In the genomic region with DNA sequence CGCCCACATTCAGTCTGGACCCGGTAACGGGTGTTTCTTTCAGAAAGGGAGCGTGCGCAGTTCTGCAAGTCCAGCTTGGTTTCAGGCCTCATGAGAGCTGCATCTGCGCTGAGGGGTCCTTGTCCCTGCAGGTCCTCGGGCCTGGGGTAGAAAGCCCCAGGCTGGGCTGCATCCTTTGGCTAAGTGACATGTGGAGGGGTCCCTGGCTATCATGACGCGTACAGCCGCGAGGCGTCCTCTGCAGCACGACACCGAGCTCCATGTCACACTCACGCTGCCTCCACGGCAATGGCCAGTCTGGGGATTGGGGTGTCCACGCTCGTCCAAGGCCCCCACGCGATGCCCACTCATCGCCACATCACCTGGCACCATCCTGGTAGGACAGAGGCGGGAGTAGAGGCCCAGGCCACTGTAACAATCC, we compare ENCODE assay signal across 28 cellular contexts. TPM values are rescaled to one million over a fixed set of nuclear protein-coding genes. Genes with fewer than 3 reads are reported as not detected.
DNase-seq lines count a peak whose midpoint lies in the region; ATAC-seq, FAIRE-seq and TF ChIP-seq lines count a peak whose summit lies in the region.
"Had no signal": no experiment of that assay in that cellular context is flagged by ENCODE, and none has a peak within 500 bp of the region (broad histone marks: within the 10 kb centered on the region; RNA-seq: fewer than 3 reads in every experiment).

No MANE protein-coding gene starts in this region.

- TF ChIP-seq CTCF in lower leg skin (IDR thresholded peaks at IDR 0.05), result no peak
- TF ChIP-seq CTCF in osteocyte (IDR thresholded peaks at IDR 0.05), result no peak
- TF ChIP-seq CTCF in mesothelial cell of epicardium (IDR thresholded peaks at IDR 0.05; ENCODE audit: unreplicated experiment), result no peak
- no peak for TF ChIP-seq CTCF in SK-N-SH (IDR thresholded peaks at IDR 0.05)

- no peaks in the 10 kb centered on the region for H3K27me3 Mint-ChIP-seq in activated CD8-positive, alpha-beta memory T cell treated with anti-CD3 and anti-CD28 coated beads, Interleukin-2, amount 10 ng/mL, durations not matched to agents 7 days and 5 days
- peaks cover 21% of the 10 kb centered on the region for H3K27me3 Mint-ChIP-seq in osteocyte (ENCODE audit: unreplicated experiment)
- H3K27me3 Mint-ChIP-seq in mesothelial cell of epicardium (ENCODE audit: low read depth), result no peaks in the 10 kb centered on the region

- ATAC-seq in activated CD8-positive, alpha-beta memory T cell treated with anti-CD3 and anti-CD28 coated beads, Interleukin-2, amount 10 ng/mL, durations not matched to agents 7 days and 5 days, result no peak

- H3K4me3 Mint-ChIP-seq in activated CD8-positive, alpha-beta memory T cell treated with anti-CD3 and anti-CD28 coated beads, Interleukin-2, amount 10 ng/mL, durations not matched to agents 7 days and 5 days, result no peak overlapping the region
- H3K4me3 Mint-ChIP-seq in osteocyte (ENCODE audit: unreplicated experiment) (no peak overlapping the region), mesothelial cell of epicardium (no peak overlapping the region)
- H3K4me3 Mint-ChIP-seq: CD4-positive, alpha-beta T cell; GM23338; HFFc6 had no signal

- no peak overlapping the region for H3K27ac Mint-ChIP-seq in activated CD8-positive, alpha-beta memory T cell treated with anti-CD3 and anti-CD28 coated beads, Interleukin-2, amount 10 ng/mL, durations not matched to agents 7 days and 5 days
- no peak overlapping the region for H3K27ac Mint-ChIP-seq in osteocyte (ENCODE audit: unreplicated experiment)
- no peak overlapping the region for H3K27ac Mint-ChIP-seq in mesothelial cell of epicardium
- H3K27ac Mint-ChIP-seq: CD4-positive, alpha-beta T cell; GM23338; HFFc6 had no signal

- H3K9me2 ChIP-seq in SK-N-SH, result no peaks in the 10 kb centered on the region

- no peak overlapping the region for H2AFZ ChIP-seq in SK-N-SH (ENCODE audit: low read depth)
- H2AFZ ChIP-seq: GM23338 had no signal

- no peaks in the 10 kb centered on the region for H3K36me3 Mint-ChIP-seq in activated CD8-positive, alpha-beta memory T cell treated with anti-CD3 and anti-CD28 coated beads, Interleukin-2, amount 10 ng/mL, durations not matched to agents 7 days and 5 days
- no peaks in the 10 kb centered on the region for H3K36me3 Mint-ChIP-seq in osteocyte (ENCODE audit: unreplicated experiment)
- no peaks in the 10 kb centered on the region for H3K36me3 Mint-ChIP-seq in mesothelial cell of epicardium

- no peaks in the 10 kb centered on the region for H3K36me3 ChIP-seq in SK-N-SH (replicated peaks in 1 of 2; ENCODE audit: control insufficient read depth in 1 of 2, insufficient read depth in 2 of 2, low read length in 1 of 2)
- H3K36me3 ChIP-seq: HAP-1 had no signal

- no peak overlapping the region for H3K27ac ChIP-seq in SK-N-SH (ENCODE audit: low read depth in 2 of 2, low read length in 1 of 2)
- H3K27ac ChIP-seq: RWPE1 had no signal

- intact Hi-C loops in lower leg skin (cut with DNase I; ENCODE audit: low total_unique reads), result no loop called here

- no peaks in the 10 kb centered on the region for H3K27me3 ChIP-seq in SK-N-SH (ENCODE audit: insufficient read depth)

- no peak for FAIRE-seq in GM12892 (lab: Jason Lieb, UNC)
- FAIRE-seq: D721Med had no signal

- WGBS in lower leg skin, 2 donors, result 97 to 98% methylated on average over 22 of the region's 22 CpGs
- WGBS in SK-N-SH (ENCODE audit: low lambda C conversion rate), result 90% methylated on average over 13 of the region's 22 CpGs

- H3F3A ChIP-seq in SK-N-SH (replicated peaks; ENCODE audit: insufficient read depth), result no peaks in the 10 kb centered on the region

- H4K20me1 ChIP-seq in SK-N-SH (ENCODE audit: insufficient read depth), result no peaks in the 10 kb centered on the region

- no peaks in the 10 kb centered on the region for H3K79me2 ChIP-seq in SK-N-SH (ENCODE audit: insufficient read depth)

- no peaks in the 10 kb centered on the region for H3K4me1 Mint-ChIP-seq in activated CD8-positive, alpha-beta memory T cell treated with anti-CD3 and anti-CD28 coated beads, Interleukin-2, amount 10 ng/mL, durations not matched to agents 7 days and 5 days
- no peaks in the 10 kb centered on the region for H3K4me1 Mint-ChIP-seq in osteocyte (ENCODE audit: unreplicated experiment)
- H3K4me1 Mint-ChIP-seq in mesothelial cell of epicardium, result peaks cover 11% of the 10 kb centered on the region

- TF ChIP-seq POLR2A in lower leg skin (IDR thresholded peaks at IDR 0.05), result no peak
- no peak for TF ChIP-seq POLR2A in GM12892 (IDR thresholded peaks at IDR 0.05; ENCODE audit: low read depth, low read length)

- TF ChIP-seq EP300 in SK-N-SH (IDR thresholded peaks at IDR 0.05; ENCODE audit: borderline replicate concordance in 1 of 2, low read depth in 1 of 2, low read length in 1 of 2), result no peak

- no peak for TF ChIP-seq RAD21 in SK-N-SH (IDR thresholded peaks at IDR 0.05; ENCODE audit: low read length)

- DNase-seq in activated CD8-positive, alpha-beta memory T cell treated with anti-CD3 and anti-CD28 coated beads, Interleukin-2, amount 10 ng/mL, durations not matched to agents 7 days and 5 days, result peak; percentile 34
- DNase-seq in activated CD8-positive, alpha-beta memory T cell treated with anti-CD3 and anti-CD28 coated beads, Interleukin-2, amount 50 U/mL, for 48 hours, result no peak
- peak; percentile 8 to 68 for DNase-seq in lower leg skin (ENCODE audit: low spot score in 2 of 2)
- DNase-seq in osteocyte (ENCODE audit: extremely low spot score, unreplicated experiment), result peak; percentile 79
- no peak for DNase-seq in mesothelial cell of epicardium (ENCODE audit: low spot score in 2 of 2, unreplicated experiment in 2 of 2)
- DNase-seq in DMS153 (lab: John Stamatoyannopoulos, UW), result no peak
- no peak for DNase-seq in GM12892 (ENCODE audit: insufficient read length)
- DNase-seq in SK-N-SH, result no peak
- DNase-seq: 8988T; CD4-positive, alpha-beta T cell; HFFc6; IMR-90; KG1; MM.1S; NCI-H1417; NCI-H1694; NCI-H2081; NCI-H2227 treated with DMSO at 0.1 percent for 48 hours; NCI-H69; SHP77 treated with DMSO at 0.1 percent for 48 hours had no signal

- H3K9ac ChIP-seq in SK-N-SH, result no peak overlapping the region

- no peak overlapping the region for H3K4me2 ChIP-seq in SK-N-SH
- H3K4me2 ChIP-seq: GM23338 had no signal

- no peaks in the 10 kb centered on the region for H3K9me3 ChIP-seq in SK-N-SH
- H3K9me3 ChIP-seq: HAP-1 had no signal

- H3K9me3 Mint-ChIP-seq in activated CD8-positive, alpha-beta memory T cell treated with anti-CD3 and anti-CD28 coated beads, Interleukin-2, amount 10 ng/mL, durations not matched to agents 7 days and 5 days (ENCODE audit: low read depth), result peaks cover 2% of the 10 kb centered on the region
- H3K9me3 Mint-ChIP-seq in osteocyte (ENCODE audit: unreplicated experiment) (no peaks in the 10 kb centered on the region), mesothelial cell of epicardium (no peaks in the 10 kb centered on the region)
- H3K9me3 Mint-ChIP-seq: CD4-positive, alpha-beta T cell had no signal

- CTCF ChIA-PET in activated CD8-positive, alpha-beta memory T cell treated with anti-CD3 and anti-CD28 coated beads, Interleukin-2, amount 10 ng/mL, durations not matched to agents 7 days and 5 days (lab: Charles Lee), result no interaction called here
- CTCF ChIA-PET in SK-N-SH (lab: Yijun Ruan, JAX), result interaction anchor here (1.6 kb wide), 1 partner anchor 15 kb away, joined by 5 read pairs; no protein-coding TSS in a partner anchor

- no peaks in the 10 kb centered on the region; a peak in 1 of 4 replicates for H3K4me1 ChIP-seq in SK-N-SH (ENCODE audit: control insufficient read depth in 1 of 2, insufficient read depth in 2 of 2, low read depth in 1 of 2, low read length in 1 of 2)
- H3K4me1 ChIP-seq: HAP-1 had no signal

- POLR2A ChIA-PET in SK-N-SH (lab: Yijun Ruan, JAX), result no interaction called here

- H3K4me3 ChIP-seq in lower leg skin (ENCODE audit: low read depth, poor library complexity, severe bottlenecking) (no peak overlapping the region), SK-N-SH (ENCODE audit: low read depth in 2 of 2, low read length in 1 of 2) (no peak overlapping the region)
- H3K4me3 ChIP-seq: GM23338, HAP-1 had no signal

TF ChIP-seq in SK-N-SH, 30 proteins besides CTCF, POLR2A, EP300 and RAD21 (continues in another document):
- no peak for TF ChIP-seq RXRA (IDR thresholded peaks at IDR 0.05; ENCODE audit: borderline replicate concordance, low read depth)
- TF ChIP-seq, protein P1, sequence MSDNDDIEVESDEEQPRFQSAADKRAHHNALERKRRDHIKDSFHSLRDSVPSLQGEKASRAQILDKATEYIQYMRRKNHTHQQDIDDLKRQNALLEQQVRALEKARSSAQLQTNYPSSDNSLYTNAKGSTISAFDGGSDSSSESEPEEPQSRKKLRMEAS (IDR thresholded peaks at IDR 0.05; ENCODE audit: low read depth), result no peak
- TF ChIP-seq, protein P2, sequence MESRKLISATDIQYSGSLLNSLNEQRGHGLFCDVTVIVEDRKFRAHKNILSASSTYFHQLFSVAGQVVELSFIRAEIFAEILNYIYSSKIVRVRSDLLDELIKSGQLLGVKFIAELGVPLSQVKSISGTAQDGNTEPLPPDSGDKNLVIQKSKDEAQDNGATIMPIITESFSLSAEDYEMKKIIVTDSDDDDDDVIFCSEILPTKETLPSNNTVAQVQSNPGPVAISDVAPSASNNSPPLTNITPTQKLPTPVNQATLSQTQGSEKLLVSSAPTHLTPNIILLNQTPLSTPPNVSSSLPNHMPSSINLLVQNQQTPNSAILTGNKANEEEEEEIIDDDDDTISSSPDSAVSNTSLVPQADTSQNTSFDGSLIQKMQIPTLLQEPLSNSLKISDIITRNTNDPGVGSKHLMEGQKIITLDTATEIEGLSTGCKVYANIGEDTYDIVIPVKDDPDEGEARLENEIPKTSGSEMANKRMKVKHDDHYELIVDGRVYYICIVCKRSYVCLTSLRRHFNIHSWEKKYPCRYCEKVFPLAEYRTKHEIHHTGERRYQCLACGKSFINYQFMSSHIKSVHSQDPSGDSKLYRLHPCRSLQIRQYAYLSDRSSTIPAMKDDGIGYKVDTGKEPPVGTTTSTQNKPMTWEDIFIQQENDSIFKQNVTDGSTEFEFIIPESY (IDR thresholded peaks at IDR 0.05; ENCODE audit: borderline replicate concordance, low read depth), result no peak
- no peak for TF ChIP-seq NRF1 (IDR thresholded peaks at IDR 0.05; ENCODE audit: low read depth, low read length)
- TF ChIP-seq CHD2 (IDR thresholded peaks at IDR 0.05; ENCODE audit: low read length, partially characterized antibody), result no peak
- TF ChIP-seq ELF1 (IDR thresholded peaks at IDR 0.05), result no peak
- TF ChIP-seq SMC3 (IDR thresholded peaks at IDR 0.05; ENCODE audit: low read depth, low read length), result no peak
- no peak for TF ChIP-seq EZH2phosphoT487 (IDR thresholded peaks at IDR 0.05; ENCODE audit: borderline replicate concordance, low read depth)
- TF ChIP-seq YY1 (IDR thresholded peaks at IDR 0.05; ENCODE audit: low read depth), result no peak

RNA-seq across cellular contexts. Expression of a gene that starts 1.7 kb away (rescaled TPM):
- total RNA-seq in activated CD8-positive, alpha-beta memory T cell treated with anti-CD3 and anti-CD28 coated beads, Interleukin-2, amount 10 ng/mL, durations not matched to agents 7 days and 5 days, result not detected
- total RNA-seq in lower leg skin (under 1 TPM in 2 of 4 donors, not detected in 2; 0.29 to 0.86 TPM), osteocyte (not detected in 2 replicates), mesothelial cell of epicardium (0.47 to 1.6 TPM (median 0.95 TPM) in 3 replicates)
- not detected for polyA plus RNA-seq in GM12892 (2012; ENCODE audit: missing spikeins)
- not detected in 2 replicates for polyA plus RNA-seq in SK-N-SH (2012; rRNA removed)
- not detected in 2 replicates for polyA plus RNA-seq in SK-N-SH (2012; cell fraction: cytosol; rRNA removed)
- polyA plus RNA-seq in SK-N-SH (2012; cell fraction: nucleus; rRNA removed), result 0.29 TPM in 1 of 2 replicates, not detected in the other
- total RNA-seq: CD4-positive, alpha-beta T cell; Daoy; G401; HFFc6; IMR-90; NCI-H460 had no signal
- polyA plus RNA-seq: BJ, IMR-90 had no signal

Comparison
In these comparisons a context has a peak if more than half of its experiments do, and no peak if none do; other contexts are left out.
1. DNase-seq: peak in activated CD8-positive, alpha-beta memory T cell treated with anti-CD3 and anti-CD28 coated beads, Interleukin-2, amount 10 ng/mL, durations not matched to agents 7 days and 5 days (single experiment), lower leg skin (2 of 2) and osteocyte (single experiment); none in activated CD8-positive, alpha-beta memory T cell treated with anti-CD3 and anti-CD28 coated beads, Interleukin-2, amount 50 U/mL, for 48 hours (single experiment), mesothelial cell of epicardium (0 of 2), DMS153 (single experiment), GM12892 (single experiment) and SK-N-SH (single experiment).